In genomic region chr20:50704039-50704438, GRCh38 we compare ENCODE assay signal across 1 cellular context. TPM values are rescaled to one million over a fixed set of nuclear protein-coding genes. Genes with fewer than 3 reads are reported as not detected.
"Had no signal": no experiment of that assay in that cellular context is flagged by ENCODE, and none has a peak within 500 bp of the region (broad histone marks: within the 10 kb centered on the region; RNA-seq: fewer than 3 reads in every experiment).

No MANE protein-coding gene starts in this region.

RNA-seq across cellular contexts. Expression of gene RIPOR3, which starts 12.7 kb away (rescaled TPM):
- total RNA-seq: GM23248 had no signal

RNA-seq across cellular contexts. Expression of gene PARD6B, which starts 27.3 kb away (rescaled TPM):
- total RNA-seq: GM23248 had no signal
